ENCODE assay signal across 18 cellular contexts in genomic region chrX:92213781-92214180, GRCh38.
"Had no signal": no experiment of that assay in that cellular context is flagged by ENCODE, and none has a peak within 500 bp of the region (broad histone marks: within the 10 kb centered on the region; RNA-seq: fewer than 3 reads in every experiment).

No MANE protein-coding gene starts in this region.

- H3K4me1 ChIP-seq: psoas muscle, right lobe of liver, tibial nerve had no signal

- DNase-seq: activated CD4-positive, alpha-beta T cell treated with anti-CD3 and anti-CD28 coated beads for 48 hours; activated naive CD4-positive, alpha-beta T cell; central memory CD4-positive, alpha-beta T cell; effector memory CD4-positive, alpha-beta T cell; glutamatergic neuron; immature natural killer cell; left colon; mucosa of descending colon; naive thymus-derived CD8-positive, alpha-beta T cell; occipital lobe; psoas muscle; right lobe of liver; stimulated activated CD4-positive, alpha-beta T cell treated with anti-CD3 and anti-CD28 coated beads, Interleukin-1b, Interleukin-23, amount 100 ng/mL, for 48 hours; stimulated activated naive B cell treated with anti-CD40 and anti-IgM and Interleukin-4, amounts not matched to agents 10 μg/mL and 1 μg/mL and 100 μg/mL, for 72 hours had no signal

- H3K4me1 Mint-ChIP-seq: immature natural killer cell; naive thymus-derived CD8-positive, alpha-beta T cell; stimulated activated naive B cell treated with anti-CD40 and anti-IgM and Interleukin-4, amounts not matched to agents 10 μg/mL and 1 μg/mL and 100 μg/mL, for 72 hours had no signal

- ATAC-seq: left colon; mucosa of descending colon; naive thymus-derived CD8-positive, alpha-beta T cell; psoas muscle; right lobe of liver; stimulated activated naive B cell treated with anti-CD40 and anti-IgM and Interleukin-4, amounts not matched to agents 10 μg/mL and 1 μg/mL and 100 μg/mL, for 72 hours; WTC11 had no signal

- H3K36me3 Mint-ChIP-seq: immature natural killer cell; stimulated activated naive B cell treated with anti-CD40 and anti-IgM and Interleukin-4, amounts not matched to agents 10 μg/mL and 1 μg/mL and 100 μg/mL, for 72 hours had no signal

- H3K4me3 ChIP-seq: mucosa of descending colon, psoas muscle, right lobe of liver, tibial nerve had no signal

- H3K4me3 Mint-ChIP-seq: activated T-helper 1 cell treated with anti-CD3 and anti-CD28 coated beads, Interleukin-12 subunit alpha, Interleukin-12 subunit beta, Interleukin-2, Interleukin-4 antibody, amounts not matched to agents 30 ng/mL and 10 ng/mL and 1 ng/mL, durations not matched to agents 14 hours and 24 hours and 36 hours; immature natural killer cell; naive thymus-derived CD8-positive, alpha-beta T cell; stimulated activated naive B cell treated with anti-CD40 and anti-IgM and Interleukin-4, amounts not matched to agents 10 μg/mL and 1 μg/mL and 100 μg/mL, for 72 hours; T-helper 1 cell treated with Interleukin-12 subunit alpha and Interleukin-12 subunit beta and Interleukin-4 antibody, amounts not matched to agents 30 μg/mL and 1 μg/mL, for 36 hours; WTC11 had no signal

- H3K27ac ChIP-seq: psoas muscle, right lobe of liver, tibial nerve had no signal

- H3K27me3 Mint-ChIP-seq: naive thymus-derived CD8-positive, alpha-beta T cell; stimulated activated naive B cell treated with anti-CD40 and anti-IgM and Interleukin-4, amounts not matched to agents 10 μg/mL and 1 μg/mL and 100 μg/mL, for 72 hours had no signal

- H3K27ac Mint-ChIP-seq: activated T-helper 1 cell treated with anti-CD3 and anti-CD28 coated beads, Interleukin-12 subunit alpha, Interleukin-12 subunit beta, Interleukin-2, Interleukin-4 antibody, amounts not matched to agents 30 ng/mL and 10 ng/mL and 1 ng/mL, durations not matched to agents 14 hours and 24 hours and 36 hours; immature natural killer cell; naive thymus-derived CD8-positive, alpha-beta T cell; stimulated activated naive B cell treated with anti-CD40 and anti-IgM and Interleukin-4, amounts not matched to agents 10 μg/mL and 1 μg/mL and 100 μg/mL, for 72 hours; T-helper 1 cell treated with Interleukin-12 subunit alpha and Interleukin-12 subunit beta and Interleukin-4 antibody, amounts not matched to agents 30 μg/mL and 1 μg/mL, for 36 hours; WTC11 had no signal

- H3K9me3 Mint-ChIP-seq: activated T-helper 1 cell treated with anti-CD3 and anti-CD28 coated beads, Interleukin-12 subunit alpha, Interleukin-12 subunit beta, Interleukin-2, Interleukin-4 antibody, amounts not matched to agents 30 ng/mL and 10 ng/mL and 1 ng/mL, durations not matched to agents 14 hours and 24 hours and 36 hours had no signal

- H3K9me3 ChIP-seq: mucosa of descending colon, psoas muscle, right lobe of liver, tibial nerve had no signal
